In the genomic region with DNA sequence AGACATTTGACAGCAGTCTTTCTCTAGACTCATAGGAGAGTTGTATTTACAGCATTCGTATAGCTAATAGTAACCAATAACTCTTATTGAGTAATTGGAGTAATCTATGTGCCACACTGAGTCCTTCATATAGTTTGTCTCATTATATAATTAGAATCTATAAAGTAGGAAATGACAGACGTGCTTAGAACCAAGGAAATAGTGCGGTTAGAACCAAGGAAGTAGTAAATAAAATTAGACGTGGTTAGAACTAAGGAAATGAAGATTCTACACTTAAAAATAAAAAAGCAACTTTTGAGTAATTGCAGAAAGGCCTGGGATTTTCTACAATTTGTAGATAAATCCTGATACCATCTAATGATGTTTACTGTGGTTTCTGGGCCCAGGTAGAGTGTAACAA, we compare ENCODE assay signal across 24 cellular contexts.
DNase-seq lines count a peak whose midpoint lies in the region; ATAC-seq and FAIRE-seq lines count a peak whose summit lies in the region.
"Had no signal": no experiment of that assay in that cellular context is flagged by ENCODE, and none has a peak within 500 bp of the region (broad histone marks: within the 10 kb centered on the region; RNA-seq: fewer than 3 reads in every experiment).

No MANE protein-coding gene starts in this region.

- H3K36me3 Mint-ChIP-seq in activated CD4-positive, alpha-beta memory T cell treated with anti-CD3 and anti-CD28 coated beads, Interleukin-2, amount 10 ng/mL, durations not matched to agents 7 days and 5 days (ENCODE audit: low read depth) = peaks cover 54% of the 10 kb centered on the region
- peaks cover 43% of the 10 kb centered on the region for H3K36me3 Mint-ChIP-seq in activated CD4-positive, alpha-beta memory T cell treated with anti-CD3 and anti-CD28 coated beads for 36 hours
- peaks cover 30% of the 10 kb centered on the region for H3K36me3 Mint-ChIP-seq in T-helper 2 cell treated with Interferon-gamma antibody and Interleukin-4, amounts not matched to agents 5 μg/mL and 100 μg/mL, for 36 hours (ENCODE audit: low read depth)
- H3K36me3 Mint-ChIP-seq in naive thymus-derived CD8-positive, alpha-beta T cell = peaks cover 0 to 22% (median 9%) of the 10 kb centered on the region in 3 donors
- H3K36me3 Mint-ChIP-seq: brain had no signal

- intact Hi-C loops in activated CD4-positive, alpha-beta memory T cell treated with anti-CD3 and anti-CD28 coated beads for 36 hours (cut with micrococcal nuclease) = no loop called here

- peaks cover 22% of the 10 kb centered on the region for H3K4me1 Mint-ChIP-seq in activated CD4-positive, alpha-beta memory T cell treated with anti-CD3 and anti-CD28 coated beads, Interleukin-2, amount 10 ng/mL, durations not matched to agents 7 days and 5 days
- H3K4me1 Mint-ChIP-seq in activated CD4-positive, alpha-beta memory T cell treated with anti-CD3 and anti-CD28 coated beads for 36 hours (ENCODE audit: low read depth) = peaks cover 20% of the 10 kb centered on the region
- peaks cover 15% of the 10 kb centered on the region for H3K4me1 Mint-ChIP-seq in T-helper 2 cell treated with Interferon-gamma antibody and Interleukin-4, amounts not matched to agents 5 μg/mL and 100 μg/mL, for 36 hours (ENCODE audit: low read depth)
- H3K4me1 Mint-ChIP-seq in naive thymus-derived CD8-positive, alpha-beta T cell = peaks cover 8 to 32% (median 27%) of the 10 kb centered on the region in 4 donors
- H3K4me1 Mint-ChIP-seq: brain had no signal

- H3K27ac Mint-ChIP-seq in activated CD4-positive, alpha-beta memory T cell treated with anti-CD3 and anti-CD28 coated beads, Interleukin-2, amount 10 ng/mL, durations not matched to agents 7 days and 5 days = peak overlapping the region; percentile 46
- H3K27ac Mint-ChIP-seq in activated CD4-positive, alpha-beta memory T cell treated with anti-CD3 and anti-CD28 coated beads for 36 hours = no peak overlapping the region
- H3K27ac Mint-ChIP-seq in T-helper 2 cell treated with Interferon-gamma antibody and Interleukin-4, amounts not matched to agents 5 μg/mL and 100 μg/mL, for 36 hours = no peak overlapping the region
- H3K27ac Mint-ChIP-seq in naive thymus-derived CD8-positive, alpha-beta T cell = peak overlapping the region in 6 of 10 donors; percentile 1 to 80 (median 30)
- H3K27ac Mint-ChIP-seq: activated CD4-positive, alpha-beta T cell treated with anti-CD3 and anti-CD28 coated beads, Interleukin-2, amount 10 ng/mL, durations not matched to agents 24 days and 14 days; brain had no signal

- no peak overlapping the region for H3K4me3 Mint-ChIP-seq in activated CD4-positive, alpha-beta memory T cell treated with anti-CD3 and anti-CD28 coated beads, Interleukin-2, amount 10 ng/mL, durations not matched to agents 7 days and 5 days
- no peak overlapping the region for H3K4me3 Mint-ChIP-seq in activated CD4-positive, alpha-beta memory T cell treated with anti-CD3 and anti-CD28 coated beads for 36 hours
- peak overlapping the region; percentile 6 for H3K4me3 Mint-ChIP-seq in T-helper 2 cell treated with Interferon-gamma antibody and Interleukin-4, amounts not matched to agents 5 μg/mL and 100 μg/mL, for 36 hours
- H3K4me3 Mint-ChIP-seq in naive thymus-derived CD8-positive, alpha-beta T cell = peak overlapping the region in 9 of 10 donors; percentile 5 to 67 (median 34)
- H3K4me3 Mint-ChIP-seq: activated CD4-positive, alpha-beta T cell treated with anti-CD3 and anti-CD28 coated beads, Interleukin-2, amount 10 ng/mL, durations not matched to agents 24 days and 14 days; brain had no signal

- DNase-seq in activated CD4-positive, alpha-beta memory T cell treated with anti-CD3 and anti-CD28 coated beads, Interleukin-2, amount 10 ng/mL, durations not matched to agents 7 days and 5 days = no peak
- DNase-seq in activated CD4-positive, alpha-beta memory T cell treated with anti-CD3 and anti-CD28 coated beads for 36 hours = no peak
- DNase-seq in GM18507 (ENCODE audit: extremely low spot score, insufficient read length, low read depth) (no peak), NCI-H524 treated with DMSO at 0.1 percent for 48 hours (lab: John Stamatoyannopoulos, UW) (no peak)
- DNase-seq in T-helper 2 cell treated with Interferon-gamma antibody and Interleukin-4, amounts not matched to agents 5 μg/mL and 100 μg/mL, for 36 hours (ENCODE audit: low spot score) = no peak
- DNase-seq in naive thymus-derived CD8-positive, alpha-beta T cell = peak in 3 of 10 donors; percentile 1 to 20 (median 6)
- no peak for DNase-seq in stimulated activated CD4-positive, alpha-beta T cell treated with anti-CD3 and anti-CD28 coated beads, Interleukin-1b, Interleukin-23, amount 100 ng/mL, for 48 hours
- DNase-seq: 8988T; activated CD4-positive, alpha-beta T cell treated with anti-CD3 and anti-CD28 coated beads, Interleukin-2, amount 10 ng/mL, durations not matched to agents 24 days and 14 days; activated CD8-positive, alpha-beta memory T cell treated with anti-CD3 and anti-CD28 coated beads, Interleukin-2, amount 50 U/mL, for 48 hours; activated effector memory CD4-positive, alpha-beta T cell treated with Interleukin-2 at 50 U/mL for 16 hours; DMS79; GF-D8; KG1; mesenchymal stem cell; MV-4-11; occipital lobe; PC-3; psoas muscle; sigmoid colon; SK-N-SH had no signal

- peak in 1 of 2 donors; percentile 53 for ATAC-seq in naive thymus-derived CD8-positive, alpha-beta T cell
- no peak for ATAC-seq in HG02884 (IDR thresholded peaks at IDR 0.05; ENCODE audit: unreplicated experiment)
- ATAC-seq: left lobe of liver, PC-3, psoas muscle had no signal

- peak; percentile 69 for FAIRE-seq in GM18507 (lab: Jason Lieb, UNC)

- peaks cover 40% of the 10 kb centered on the region for H3K9me3 Mint-ChIP-seq in activated CD4-positive, alpha-beta memory T cell treated with anti-CD3 and anti-CD28 coated beads, Interleukin-2, amount 10 ng/mL, durations not matched to agents 7 days and 5 days
- peaks cover 33% of the 10 kb centered on the region for H3K9me3 Mint-ChIP-seq in activated CD4-positive, alpha-beta memory T cell treated with anti-CD3 and anti-CD28 coated beads for 36 hours
- peaks cover 55% of the 10 kb centered on the region for H3K9me3 Mint-ChIP-seq in T-helper 2 cell treated with Interferon-gamma antibody and Interleukin-4, amounts not matched to agents 5 μg/mL and 100 μg/mL, for 36 hours
- H3K9me3 Mint-ChIP-seq in naive thymus-derived CD8-positive, alpha-beta T cell = peaks cover 0 to 24% (median 20%) of the 10 kb centered on the region in 9 donors

- POLR2A ChIA-PET in activated CD4-positive, alpha-beta memory T cell treated with anti-CD3 and anti-CD28 coated beads, Interleukin-2, amount 10 ng/mL, durations not matched to agents 7 days and 5 days (lab: Charles Lee) = interaction anchor here (0.6 to 1.1 kb wide), 4 partner anchors 12 to 1455 kb away, joined by 3 to 4 read pairs (median 3); no protein-coding TSS in a partner anchor
- POLR2A ChIA-PET in activated CD4-positive, alpha-beta memory T cell treated with anti-CD3 and anti-CD28 coated beads for 36 hours (lab: Charles Lee) = no interaction called here
- POLR2A ChIA-PET in naive thymus-derived CD8-positive, alpha-beta T cell (lab: Charles Lee) = no interaction called here

- CTCF ChIA-PET in activated CD4-positive, alpha-beta memory T cell treated with anti-CD3 and anti-CD28 coated beads, Interleukin-2, amount 10 ng/mL, durations not matched to agents 7 days and 5 days (lab: Charles Lee) = interaction anchor here (0.5 to 1.3 kb wide), 3 partner anchors 9 to 134 kb away, joined by 3 to 5 read pairs (median 4); no protein-coding TSS in a partner anchor
- CTCF ChIA-PET in activated CD4-positive, alpha-beta memory T cell treated with anti-CD3 and anti-CD28 coated beads for 36 hours (lab: Charles Lee) = interaction anchor here (0.7 kb wide), 1 partner anchor 200 kb away, joined by 3 read pairs; no protein-coding TSS in a partner anchor

- H3K27me3 Mint-ChIP-seq in activated CD4-positive, alpha-beta memory T cell treated with anti-CD3 and anti-CD28 coated beads, Interleukin-2, amount 10 ng/mL, durations not matched to agents 7 days and 5 days = no peaks in the 10 kb centered on the region
- no peaks in the 10 kb centered on the region for H3K27me3 Mint-ChIP-seq in activated CD4-positive, alpha-beta memory T cell treated with anti-CD3 and anti-CD28 coated beads for 36 hours
- H3K27me3 Mint-ChIP-seq in T-helper 2 cell treated with Interferon-gamma antibody and Interleukin-4, amounts not matched to agents 5 μg/mL and 100 μg/mL, for 36 hours (ENCODE audit: low read depth) = no peaks in the 10 kb centered on the region
- no peaks in the 10 kb centered on the region for H3K27me3 Mint-ChIP-seq in naive thymus-derived CD8-positive, alpha-beta T cell
- H3K27me3 Mint-ChIP-seq: activated CD4-positive, alpha-beta T cell treated with anti-CD3 and anti-CD28 coated beads, Interleukin-2, amount 10 ng/mL, durations not matched to agents 24 days and 14 days had no signal

Comparison
In these comparisons a context has a peak if more than half of its experiments do, and no peak if none do; other contexts are left out.
1. H3K27ac Mint-ChIP-seq: peak in activated CD4-positive, alpha-beta memory T cell treated with anti-CD3 and anti-CD28 coated beads, Interleukin-2, amount 10 ng/mL, durations not matched to agents 7 days and 5 days (single experiment) and naive thymus-derived CD8-positive, alpha-beta T cell (6 of 10); none in activated CD4-positive, alpha-beta memory T cell treated with anti-CD3 and anti-CD28 coated beads for 36 hours (single experiment) and T-helper 2 cell treated with Interferon-gamma antibody and Interleukin-4, amounts not matched to agents 5 μg/mL and 100 μg/mL, for 36 hours (single experiment).
2. H3K4me3 Mint-ChIP-seq: peak in T-helper 2 cell treated with Interferon-gamma antibody and Interleukin-4, amounts not matched to agents 5 μg/mL and 100 μg/mL, for 36 hours (single experiment) and naive thymus-derived CD8-positive, alpha-beta T cell (9 of 10); none in activated CD4-positive, alpha-beta memory T cell treated with anti-CD3 and anti-CD28 coated beads, Interleukin-2, amount 10 ng/mL, durations not matched to agents 7 days and 5 days (single experiment) and activated CD4-positive, alpha-beta memory T cell treated with anti-CD3 and anti-CD28 coated beads for 36 hours (single experiment).